Comparison of ENCODE assay signal across 24 cellular contexts in the genomic region with DNA sequence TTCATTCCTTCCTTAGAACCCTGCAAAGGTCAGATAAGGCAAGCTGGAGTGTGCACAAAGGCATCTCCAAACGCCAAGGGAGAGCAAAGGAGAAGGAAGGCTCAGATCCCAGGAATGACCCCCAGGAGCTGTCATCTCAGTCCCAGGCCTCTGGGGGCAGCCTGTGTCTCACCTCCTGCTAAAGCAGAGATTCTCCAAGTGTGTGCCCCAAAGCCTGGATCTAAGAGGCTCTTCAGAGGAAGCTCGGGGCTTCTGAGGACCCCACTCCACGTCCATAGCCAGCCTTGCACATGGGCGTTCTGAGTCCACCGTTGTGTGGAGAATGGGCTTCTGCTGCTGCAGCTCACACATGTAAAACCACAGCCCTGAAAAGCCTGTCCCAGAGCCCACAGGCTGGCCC. TPM values are rescaled to one million over a fixed set of nuclear protein-coding genes. Genes with fewer than 3 reads are reported as not detected.
DNase-seq lines count a peak whose midpoint lies in the region; ATAC-seq and TF ChIP-seq lines count a peak whose summit lies in the region.
"Had no signal": no experiment of that assay in that cellular context is flagged by ENCODE, and none has a peak within 500 bp of the region (broad histone marks: within the 10 kb centered on the region; RNA-seq: fewer than 3 reads in every experiment).

No MANE protein-coding gene starts in this region.

- no peak for TF ChIP-seq RAD21 in SK-N-SH (IDR thresholded peaks at IDR 0.05; ENCODE audit: low read length)

- ATAC-seq in RWPE2 (ENCODE audit: low read depth) (no peak), left lobe of liver (no peak)
- ATAC-seq: activated CD8-positive, alpha-beta T cell treated with anti-CD3 and anti-CD28 coated beads, Interleukin-2, amount 10 ng/mL, durations not matched to agents 7 days and 5 days; left cardiac atrium had no signal

- H3K4me2 ChIP-seq in SK-N-SH: no peak overlapping the region

- POLR2A ChIA-PET in SK-N-SH (lab: Yijun Ruan, JAX): no interaction called here

- H3K27me3 ChIP-seq in RWPE2 (ENCODE audit: insufficient read depth, poor library complexity, severe bottlenecking) (peaks cover 19% of the 10 kb centered on the region), SK-N-SH (ENCODE audit: insufficient read depth) (peaks cover 32% of the 10 kb centered on the region)

- CTCF ChIA-PET in SK-N-SH (lab: Yijun Ruan, JAX): interaction anchor here (0.7 to 4.4 kb wide), 9 partner anchors 22 to 1589 kb away, joined by 3 to 25 read pairs (median 3); no protein-coding TSS in a partner anchor

- H3K9me3 ChIP-seq in RWPE2 (ENCODE audit: severe bottlenecking): no peaks in the 10 kb centered on the region
- H3K9me3 ChIP-seq in SK-N-SH: no peaks in the 10 kb centered on the region
- H3K9me3 ChIP-seq: transverse colon had no signal

- H3F3A ChIP-seq in SK-N-SH (replicated peaks; ENCODE audit: insufficient read depth): no peaks in the 10 kb centered on the region

- H3K36me3 ChIP-seq in RWPE2 (ENCODE audit: low read depth) (no peaks in the 10 kb centered on the region), SK-N-SH (replicated peaks in 1 of 2; ENCODE audit: control insufficient read depth in 1 of 2, insufficient read depth in 2 of 2, low read length in 1 of 2) (no peaks in the 10 kb centered on the region)
- H3K36me3 ChIP-seq: cardiac muscle cell, transverse colon had no signal

- TF ChIP-seq CTCF in RWPE2 (IDR thresholded peaks at IDR 0.05; ENCODE audit: poor library complexity, severe bottlenecking): no peak
- no peak for TF ChIP-seq CTCF in SK-N-SH (IDR thresholded peaks at IDR 0.05)

- H3K79me2 ChIP-seq in SK-N-SH (ENCODE audit: insufficient read depth): no peaks in the 10 kb centered on the region

- no peaks in the 10 kb centered on the region for H3K9me2 ChIP-seq in SK-N-SH

- no peak for TF ChIP-seq EP300 in SK-N-SH (IDR thresholded peaks at IDR 0.05; ENCODE audit: borderline replicate concordance in 1 of 2, low read depth in 1 of 2, low read length in 1 of 2)

- no peaks in the 10 kb centered on the region for H4K20me1 ChIP-seq in SK-N-SH (ENCODE audit: insufficient read depth)

- H3K9ac ChIP-seq in SK-N-SH: no peak overlapping the region

- no peak overlapping the region for H2AFZ ChIP-seq in SK-N-SH (ENCODE audit: low read depth)

- 20% methylated on average over 3 of the region's 5 CpGs for WGBS in SK-N-SH (ENCODE audit: low lambda C conversion rate)

- H3K4me1 ChIP-seq in RWPE2 (ENCODE audit: insufficient read depth, poor library complexity, severe bottlenecking) (no peaks in the 10 kb centered on the region), SK-N-SH (ENCODE audit: control insufficient read depth in 1 of 2, insufficient read depth in 2 of 2, low read depth in 1 of 2, low read length in 1 of 2) (peaks cover 0 to 3% of the 10 kb centered on the region in 2 experiments; a peak in 1 of 4 replicates)

- H3K27ac ChIP-seq in RWPE2 (ENCODE audit: poor library complexity, severe bottlenecking) (no peak overlapping the region), SK-N-SH (ENCODE audit: low read depth in 2 of 2, low read length in 1 of 2) (no peak overlapping the region)
- H3K27ac ChIP-seq: C4-2B, cardiac muscle cell, transverse colon had no signal

- DNase-seq in activated effector memory CD4-positive, alpha-beta T cell treated with anti-CD3 and anti-CD28 coated beads, Interleukin-2, amount 50 U/mL, for 16 hours: peak; percentile 19
- no peak for DNase-seq in activated effector memory CD4-positive, alpha-beta T cell treated with Interleukin-2 at 50 U/mL for 16 hours
- DNase-seq in RWPE2 (ENCODE audit: low spot score) (peak; percentile 18), left lobe of liver (ENCODE audit: low spot score) (peak; percentile 28), SK-N-SH (no peak), GM19240 (ENCODE audit: insufficient read length, low spot score) (no peak), CD1c-positive myeloid dendritic cell (ENCODE audit: extremely low spot score) (no peak), middle frontal gyrus (ENCODE audit: extremely low spot score, low spot score) (no peak)
- DNase-seq: activated CD8-positive, alpha-beta T cell treated with anti-CD3 and anti-CD28 coated beads, Interleukin-2, amount 10 ng/mL, durations not matched to agents 7 days and 5 days; activated T-cell treated with anti-CD3 and anti-CD28 coated beads, Interleukin-2, amount 50 U/mL, for 48 hours; anterior cingulate cortex; left cardiac atrium; NCI-H1105 treated with DMSO at 0.1 percent for 48 hours; NCI-H2081; NCI-H524 treated with DMSO at 0.1 percent for 48 hours; nucleus accumbens; retina; stimulated activated CD4-positive, alpha-beta T cell treated with anti-CD3 and anti-CD28 coated beads, Interleukin-4, amount 100 ng/mL, for 24 hours; T1000; transverse colon had no signal

- H3K4me3 ChIP-seq in RWPE2 (ENCODE audit: severe bottlenecking) (no peak overlapping the region), SK-N-SH (ENCODE audit: low read depth in 2 of 2, low read length in 1 of 2) (no peak overlapping the region)
- H3K4me3 ChIP-seq: cardiac muscle cell, transverse colon had no signal

TF ChIP-seq in SK-N-SH, 30 proteins besides CTCF, POLR2A, EP300 and RAD21 (continues in another document):
- TF ChIP-seq MXI1 (IDR thresholded peaks at IDR 0.05; ENCODE audit: low read depth, low read length): no peak
- TF ChIP-seq RFX5 (IDR thresholded peaks at IDR 0.05; ENCODE audit: low read length): no peak
- TF ChIP-seq, protein P1, sequence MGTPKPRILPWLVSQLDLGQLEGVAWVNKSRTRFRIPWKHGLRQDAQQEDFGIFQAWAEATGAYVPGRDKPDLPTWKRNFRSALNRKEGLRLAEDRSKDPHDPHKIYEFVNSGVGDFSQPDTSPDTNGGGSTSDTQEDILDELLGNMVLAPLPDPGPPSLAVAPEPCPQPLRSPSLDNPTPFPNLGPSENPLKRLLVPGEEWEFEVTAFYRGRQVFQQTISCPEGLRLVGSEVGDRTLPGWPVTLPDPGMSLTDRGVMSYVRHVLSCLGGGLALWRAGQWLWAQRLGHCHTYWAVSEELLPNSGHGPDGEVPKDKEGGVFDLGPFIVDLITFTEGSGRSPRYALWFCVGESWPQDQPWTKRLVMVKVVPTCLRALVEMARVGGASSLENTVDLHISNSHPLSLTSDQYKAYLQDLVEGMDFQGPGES (IDR thresholded peaks at IDR 0.05; ENCODE audit: low read depth, low read length): no peak
- no peak for TF ChIP-seq SMC3 (IDR thresholded peaks at IDR 0.05; ENCODE audit: low read depth, low read length)
- no peak for TF ChIP-seq MEF2A (IDR thresholded peaks at IDR 0.05; ENCODE audit: borderline replicate concordance, low read depth)
- TF ChIP-seq RXRA (IDR thresholded peaks at IDR 0.05; ENCODE audit: borderline replicate concordance, low read depth): no peak
- TF ChIP-seq JUND (IDR thresholded peaks at IDR 0.05): no peak
- TF ChIP-seq, protein P2, sequence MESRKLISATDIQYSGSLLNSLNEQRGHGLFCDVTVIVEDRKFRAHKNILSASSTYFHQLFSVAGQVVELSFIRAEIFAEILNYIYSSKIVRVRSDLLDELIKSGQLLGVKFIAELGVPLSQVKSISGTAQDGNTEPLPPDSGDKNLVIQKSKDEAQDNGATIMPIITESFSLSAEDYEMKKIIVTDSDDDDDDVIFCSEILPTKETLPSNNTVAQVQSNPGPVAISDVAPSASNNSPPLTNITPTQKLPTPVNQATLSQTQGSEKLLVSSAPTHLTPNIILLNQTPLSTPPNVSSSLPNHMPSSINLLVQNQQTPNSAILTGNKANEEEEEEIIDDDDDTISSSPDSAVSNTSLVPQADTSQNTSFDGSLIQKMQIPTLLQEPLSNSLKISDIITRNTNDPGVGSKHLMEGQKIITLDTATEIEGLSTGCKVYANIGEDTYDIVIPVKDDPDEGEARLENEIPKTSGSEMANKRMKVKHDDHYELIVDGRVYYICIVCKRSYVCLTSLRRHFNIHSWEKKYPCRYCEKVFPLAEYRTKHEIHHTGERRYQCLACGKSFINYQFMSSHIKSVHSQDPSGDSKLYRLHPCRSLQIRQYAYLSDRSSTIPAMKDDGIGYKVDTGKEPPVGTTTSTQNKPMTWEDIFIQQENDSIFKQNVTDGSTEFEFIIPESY (IDR thresholded peaks at IDR 0.05; ENCODE audit: borderline replicate concordance, low read depth): no peak
- no peak for TF ChIP-seq FOXM1 (IDR thresholded peaks at IDR 0.05; ENCODE audit: low read depth)
- TF ChIP-seq, protein P3, sequence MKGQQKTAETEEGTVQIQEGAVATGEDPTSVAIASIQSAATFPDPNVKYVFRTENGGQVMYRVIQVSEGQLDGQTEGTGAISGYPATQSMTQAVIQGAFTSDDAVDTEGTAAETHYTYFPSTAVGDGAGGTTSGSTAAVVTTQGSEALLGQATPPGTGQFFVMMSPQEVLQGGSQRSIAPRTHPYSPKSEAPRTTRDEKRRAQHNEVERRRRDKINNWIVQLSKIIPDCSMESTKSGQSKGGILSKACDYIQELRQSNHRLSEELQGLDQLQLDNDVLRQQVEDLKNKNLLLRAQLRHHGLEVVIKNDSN (IDR thresholded peaks at IDR 0.05; ENCODE audit: borderline replicate concordance, low read depth): no peak
- TF ChIP-seq NFIC (IDR thresholded peaks at IDR 0.05; ENCODE audit: borderline replicate concordance): no peak
- TF ChIP-seq, protein P4, sequence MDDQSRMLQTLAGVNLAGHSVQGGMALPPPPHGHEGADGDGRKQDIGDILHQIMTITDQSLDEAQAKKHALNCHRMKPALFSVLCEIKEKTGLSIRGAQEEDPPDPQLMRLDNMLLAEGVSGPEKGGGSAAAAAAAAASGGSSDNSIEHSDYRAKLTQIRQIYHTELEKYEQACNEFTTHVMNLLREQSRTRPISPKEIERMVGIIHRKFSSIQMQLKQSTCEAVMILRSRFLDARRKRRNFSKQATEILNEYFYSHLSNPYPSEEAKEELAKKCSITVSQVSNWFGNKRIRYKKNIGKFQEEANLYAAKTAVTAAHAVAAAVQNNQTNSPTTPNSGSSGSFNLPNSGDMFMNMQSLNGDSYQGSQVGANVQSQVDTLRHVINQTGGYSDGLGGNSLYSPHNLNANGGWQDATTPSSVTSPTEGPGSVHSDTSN (IDR thresholded peaks at IDR 0.05): no peak
- TF ChIP-seq, protein P5, sequence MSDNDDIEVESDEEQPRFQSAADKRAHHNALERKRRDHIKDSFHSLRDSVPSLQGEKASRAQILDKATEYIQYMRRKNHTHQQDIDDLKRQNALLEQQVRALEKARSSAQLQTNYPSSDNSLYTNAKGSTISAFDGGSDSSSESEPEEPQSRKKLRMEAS (IDR thresholded peaks at IDR 0.05; ENCODE audit: low read depth): no peak
- no peak for TF ChIP-seq CHD2 (IDR thresholded peaks at IDR 0.05; ENCODE audit: low read length, partially characterized antibody)
- no peak for TF ChIP-seq TCF12 (IDR thresholded peaks at IDR 0.05)

RNA-seq across cellular contexts. Expression of a gene that starts 5.1 kb away (rescaled TPM):
- total RNA-seq in left lobe of liver: 0.58 TPM
- 0.13 and 0.24 TPM in 2 replicates for polyA plus RNA-seq in SK-N-SH (2012; rRNA removed)
- 0.10 and 0.29 TPM in 2 replicates for polyA plus RNA-seq in SK-N-SH (2012; cell fraction: cytosol; rRNA removed)
- 0.09 and 0.10 TPM in 2 replicates for polyA plus RNA-seq in SK-N-SH (2012; cell fraction: nucleus; rRNA removed)
- total RNA-seq: activated CD8-positive, alpha-beta T cell treated with anti-CD3 and anti-CD28 coated beads, Interleukin-2, amount 10 ng/mL, durations not matched to agents 7 days and 5 days; endothelial cell of umbilical vein; myocyte had no signal
- polyA plus RNA-seq: endothelial cell of umbilical vein had no signal

Comparison
In these comparisons a context has a peak if more than half of its experiments do, and no peak if none do; other contexts are left out.
1. DNase-seq: peak in activated effector memory CD4-positive, alpha-beta T cell treated with anti-CD3 and anti-CD28 coated beads, Interleukin-2, amount 50 U/mL, for 16 hours (single experiment), RWPE2 (single experiment) and left lobe of liver (single experiment); none in activated effector memory CD4-positive, alpha-beta T cell treated with Interleukin-2 at 50 U/mL for 16 hours (single experiment), SK-N-SH (single experiment), GM19240 (single experiment), CD1c-positive myeloid dendritic cell (single experiment) and middle frontal gyrus (single experiment).